ENCODE assay signal across 1 cellular context in the genomic region with DNA sequence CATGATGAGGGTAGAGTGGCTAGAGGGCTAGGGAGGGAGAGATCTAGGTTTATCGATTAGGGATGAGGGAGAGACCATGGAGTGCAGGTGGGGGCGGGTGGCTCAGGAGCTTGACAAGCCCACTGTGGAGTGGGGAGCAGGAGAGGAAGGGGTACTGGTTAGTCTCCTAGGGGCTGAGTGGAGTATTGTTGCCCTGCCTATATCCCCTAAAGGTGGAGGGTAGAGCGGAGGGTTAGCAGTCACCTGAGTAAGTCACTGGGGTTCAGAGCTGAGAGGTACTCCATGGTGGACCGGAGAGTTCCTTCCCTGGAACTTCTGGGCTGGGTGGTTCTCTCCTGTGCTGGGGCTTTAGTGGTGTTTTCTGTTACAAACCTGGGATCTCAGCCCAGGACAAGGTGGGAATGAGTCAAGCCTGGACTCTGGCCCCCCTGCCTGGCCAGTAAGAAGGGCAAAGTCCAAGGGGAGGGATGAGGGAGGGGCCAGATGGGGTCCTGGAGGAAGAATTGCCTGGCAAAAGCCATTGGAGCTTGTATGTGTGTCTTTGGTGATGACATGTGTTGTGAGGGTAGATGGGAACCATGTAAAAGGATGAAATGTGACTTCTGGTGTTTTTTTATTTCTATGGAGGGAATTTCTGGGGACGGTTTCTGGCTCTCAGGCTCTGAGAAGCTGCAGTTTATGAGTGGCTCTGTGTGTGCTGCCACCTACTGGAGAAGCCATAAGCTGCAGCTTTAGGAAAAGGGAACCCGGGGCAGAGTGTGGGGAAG.
TF ChIP-seq lines count a peak whose summit lies in the region.

CIDEB (minus strand) TSS at position 403 of the 767 bp plus-strand sequence; CDS start at position 284, 119 bp downstream.

TF ChIP-seq in IMR-90, 13 proteins besides CTCF, POLR2A, EP300 and RAD21 (continued from another document):
- TF ChIP-seq, protein P1, sequence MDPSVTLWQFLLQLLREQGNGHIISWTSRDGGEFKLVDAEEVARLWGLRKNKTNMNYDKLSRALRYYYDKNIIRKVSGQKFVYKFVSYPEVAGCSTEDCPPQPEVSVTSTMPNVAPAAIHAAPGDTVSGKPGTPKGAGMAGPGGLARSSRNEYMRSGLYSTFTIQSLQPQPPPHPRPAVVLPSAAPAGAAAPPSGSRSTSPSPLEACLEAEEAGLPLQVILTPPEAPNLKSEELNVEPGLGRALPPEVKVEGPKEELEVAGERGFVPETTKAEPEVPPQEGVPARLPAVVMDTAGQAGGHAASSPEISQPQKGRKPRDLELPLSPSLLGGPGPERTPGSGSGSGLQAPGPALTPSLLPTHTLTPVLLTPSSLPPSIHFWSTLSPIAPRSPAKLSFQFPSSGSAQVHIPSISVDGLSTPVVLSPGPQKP (IDR thresholded peaks at IDR 0.05; ENCODE audit: borderline replicate concordance, low read depth, low read length), result no peak
